8 cellular contexts compared by ENCODE assay signal in genomic region chr17:2222901-2223616, GRCh38.
DNase-seq lines count a peak whose midpoint lies in the region; ATAC-seq and TF ChIP-seq lines count a peak whose summit lies in the region.

No MANE protein-coding gene starts in this region.

- H3K4me3 ChIP-seq in choroid plexus epithelial cell (ENCODE audit: low read depth, low read length): no peak overlapping the region

- peak overlapping the region; percentile 71 for H3K27ac Mint-ChIP-seq in T-helper 2 cell treated with Interferon-gamma antibody and Interleukin-4, amounts not matched to agents 5 μg/mL and 100 μg/mL, for 36 hours
- peak overlapping the region in 8 of 10 donors; percentile 14 to 76 (median 68) for H3K27ac Mint-ChIP-seq in naive thymus-derived CD8-positive, alpha-beta T cell
- peak overlapping the region; percentile 40 for H3K27ac Mint-ChIP-seq in type B pancreatic cell

- POLR2A ChIA-PET in naive thymus-derived CD8-positive, alpha-beta T cell (lab: Charles Lee): interaction anchor here (0.6 kb wide), 1 partner anchor 178 kb away, joined by 5 read pairs; no protein-coding TSS in a partner anchor

- ATAC-seq in GM18505 (IDR thresholded peaks at IDR 0.05; ENCODE audit: unreplicated experiment) (no peak), GM19351 (IDR thresholded peaks at IDR 0.05; ENCODE audit: unreplicated experiment) (no peak), HG03196 (IDR thresholded peaks at IDR 0.05; ENCODE audit: unreplicated experiment) (no peak)
- ATAC-seq in naive thymus-derived CD8-positive, alpha-beta T cell: peak; percentile 52 to 69

- peaks cover 33% of the 10 kb centered on the region for H3K36me3 Mint-ChIP-seq in T-helper 2 cell treated with Interferon-gamma antibody and Interleukin-4, amounts not matched to agents 5 μg/mL and 100 μg/mL, for 36 hours (ENCODE audit: low read depth)
- peaks cover 0 to 48% (median 7%) of the 10 kb centered on the region in 3 donors for H3K36me3 Mint-ChIP-seq in naive thymus-derived CD8-positive, alpha-beta T cell
- H3K36me3 Mint-ChIP-seq in type B pancreatic cell: peaks cover 39% of the 10 kb centered on the region

- peak; percentile 33 for TF ChIP-seq POLR2A in GM18505 (IDR thresholded peaks at IDR 0.05; ENCODE audit: borderline replicate concordance, extremely low read depth, insufficient read depth, insufficient read length)

- no peak for TF ChIP-seq CTCF in choroid plexus epithelial cell (conservative IDR thresholded peaks at IDR 0.05; ENCODE audit: low read depth, low read length)
- no peak for TF ChIP-seq CTCF in type B pancreatic cell (conservative IDR thresholded peaks at IDR 0.05)

- DNase-seq in T-helper 2 cell treated with Interferon-gamma antibody and Interleukin-4, amounts not matched to agents 5 μg/mL and 100 μg/mL, for 36 hours (ENCODE audit: low spot score): peak; percentile 41
- DNase-seq in choroid plexus epithelial cell (ENCODE audit: low read depth) (peak; percentile 79), type B pancreatic cell (ENCODE audit: extremely low spot score, unreplicated experiment) (no peak), cortex of kidney (lab: John Stamatoyannopoulos, UW) (no peak)
- peak in 3 of 10 donors; percentile 4 to 58 (median 16) for DNase-seq in naive thymus-derived CD8-positive, alpha-beta T cell

- no peaks in the 10 kb centered on the region for H3K9me3 Mint-ChIP-seq in T-helper 2 cell treated with Interferon-gamma antibody and Interleukin-4, amounts not matched to agents 5 μg/mL and 100 μg/mL, for 36 hours
- H3K9me3 Mint-ChIP-seq in naive thymus-derived CD8-positive, alpha-beta T cell: no peaks in the 10 kb centered on the region
- H3K9me3 Mint-ChIP-seq in type B pancreatic cell: no peaks in the 10 kb centered on the region

- H3K4me1 Mint-ChIP-seq in T-helper 2 cell treated with Interferon-gamma antibody and Interleukin-4, amounts not matched to agents 5 μg/mL and 100 μg/mL, for 36 hours (ENCODE audit: low read depth): peaks cover 36% of the 10 kb centered on the region
- H3K4me1 Mint-ChIP-seq in naive thymus-derived CD8-positive, alpha-beta T cell: peaks cover 15 to 45% (median 34%) of the 10 kb centered on the region in 4 donors
- H3K4me1 Mint-ChIP-seq in type B pancreatic cell (ENCODE audit: unreplicated experiment): peaks cover 26% of the 10 kb centered on the region

- peak overlapping the region; percentile 7 for H3K4me3 Mint-ChIP-seq in T-helper 2 cell treated with Interferon-gamma antibody and Interleukin-4, amounts not matched to agents 5 μg/mL and 100 μg/mL, for 36 hours
- peak overlapping the region in 3 of 10 donors; percentile 40 to 68 (median 43) for H3K4me3 Mint-ChIP-seq in naive thymus-derived CD8-positive, alpha-beta T cell
- H3K4me3 Mint-ChIP-seq in type B pancreatic cell: no peak overlapping the region

- no peaks in the 10 kb centered on the region for H3K27me3 Mint-ChIP-seq in T-helper 2 cell treated with Interferon-gamma antibody and Interleukin-4, amounts not matched to agents 5 μg/mL and 100 μg/mL, for 36 hours (ENCODE audit: low read depth)
- H3K27me3 Mint-ChIP-seq in naive thymus-derived CD8-positive, alpha-beta T cell: no peaks in the 10 kb centered on the region
- no peaks in the 10 kb centered on the region for H3K27me3 Mint-ChIP-seq in type B pancreatic cell

Comparison
In these comparisons a context has a peak if more than half of its experiments do, and no peak if none do; other contexts are left out.
1. ATAC-seq: peak in naive thymus-derived CD8-positive, alpha-beta T cell (2 of 2); none in GM18505 (single experiment), GM19351 (single experiment) and HG03196 (single experiment).
2. DNase-seq: peak in T-helper 2 cell treated with Interferon-gamma antibody and Interleukin-4, amounts not matched to agents 5 μg/mL and 100 μg/mL, for 36 hours (single experiment) and choroid plexus epithelial cell (single experiment); none in type B pancreatic cell (single experiment) and cortex of kidney (single experiment).
3. Peak in every context shown above with its lines, with median percentiles within 50 percentile points of each other: H3K27ac Mint-ChIP-seq.